In genomic region chr20:38835792-38836191, GRCh38 we compare ENCODE assay signal across 24 cellular contexts.
"Had no signal": no experiment of that assay in that cellular context is flagged by ENCODE, and none has a peak within 500 bp of the region (broad histone marks: within the 10 kb centered on the region; RNA-seq: fewer than 3 reads in every experiment).

No MANE protein-coding gene starts in this region.

- H3K36me3 ChIP-seq: brain microvascular endothelial cell, esophagus squamous epithelium, prostate gland, right atrium auricular region, suprapubic skin, vagina had no signal

- FAIRE-seq: endothelial cell of umbilical vein, TTC549 had no signal

- H3K4me1 ChIP-seq: esophagus squamous epithelium, prostate gland, right atrium auricular region, suprapubic skin, vagina had no signal

- H3K4me3 Mint-ChIP-seq: activated naive CD4-positive, alpha-beta T cell treated with anti-CD3 and anti-CD28 coated beads for 36 hours; activated T-cell treated with anti-CD3 and anti-CD28 coated beads, Interleukin-2, amount 50 U/mL, for 24 hours; nephron had no signal

- H3K4me1 Mint-ChIP-seq: nephron had no signal

- H3K4me3 ChIP-seq: esophagus squamous epithelium, hepatocyte, lung, prostate gland, right atrium auricular region, suprapubic skin, vagina had no signal

- ATAC-seq: left colon; stimulated activated naive CD8-positive, alpha-beta T cell treated with anti-CD3 and anti-CD28 coated beads, Interleukin-15, Interleukin-2, amounts not matched to agents 100 U/mL and 50 U/mL, for 24 hours had no signal

- H3K27me3 ChIP-seq: brain microvascular endothelial cell, right atrium auricular region, vagina had no signal

- H3K79me2 ChIP-seq: hepatocyte had no signal

- H3K27ac ChIP-seq: brain microvascular endothelial cell, esophagus squamous epithelium, hepatocyte, prostate gland, right atrium auricular region, suprapubic skin, vagina had no signal

- H3K27me3 Mint-ChIP-seq: activated T-cell treated with anti-CD3 and anti-CD28 coated beads, Interleukin-2, amount 50 U/mL, for 24 hours had no signal

- H3K4me2 ChIP-seq: hepatocyte had no signal

- H2AFZ ChIP-seq: hepatocyte had no signal

- DNase-seq: activated CD4-positive, alpha-beta T cell treated with anti-CD3 and anti-CD28 coated beads, Interleukin-2, amount 50 U/mL, for 4 hours; activated naive CD4-positive, alpha-beta T cell treated with anti-CD3 and anti-CD28 coated beads for 36 hours; activated T-cell treated with anti-CD3 and anti-CD28 coated beads, Interleukin-2, amount 50 U/mL, for 24 hours; aorta; brain microvascular endothelial cell; effector CD8-positive, alpha-beta T cell; esophagus squamous epithelium; left colon; occipital lobe; stimulated activated CD4-positive, alpha-beta T cell treated with anti-CD3 and anti-CD28 coated beads, Interleukin-12 subunit alpha, Interleukin-12 subunit beta, amount 100 ng/mL, for 4 hours; stimulated activated CD4-positive, alpha-beta T cell treated with anti-CD3 and anti-CD28 coated beads, Interleukin-1b, Interleukin-23, amount 100 ng/mL, for 48 hours; stimulated activated naive CD8-positive, alpha-beta T cell treated with anti-CD3 and anti-CD28 coated beads, Interleukin-15, Interleukin-2, amounts not matched to agents 100 U/mL and 50 U/mL, for 24 hours; T-helper 2 cell; trophoblast cell had no signal

- H3K27ac Mint-ChIP-seq: activated naive CD4-positive, alpha-beta T cell treated with anti-CD3 and anti-CD28 coated beads for 36 hours; nephron had no signal

- H3K9me3 ChIP-seq: esophagus squamous epithelium, prostate gland, right atrium auricular region, suprapubic skin, vagina had no signal

- H3K9me3 Mint-ChIP-seq: activated naive CD4-positive, alpha-beta T cell treated with anti-CD3 and anti-CD28 coated beads for 36 hours; activated T-helper 2 cell treated with anti-CD3 and anti-CD28 coated beads, Interferon-gamma antibody, Interleukin-2, Interleukin-4, amounts not matched to agents 10 μg/mL and 5 μg/mL and 100 μg/mL, durations not matched to agents 14 hours and 24 hours and 36 hours; nephron had no signal
